24 cellular contexts compared by ENCODE assay signal in genomic region chr7:66837661-66838060, GRCh38.
"Had no signal": no experiment of that assay in that cellular context is flagged by ENCODE, and none has a peak within 500 bp of the region (broad histone marks: within the 10 kb centered on the region; RNA-seq: fewer than 3 reads in every experiment).

No MANE protein-coding gene starts in this region.

- H3K4me3 Mint-ChIP-seq: activated CD4-positive, alpha-beta T cell treated with anti-CD3 and anti-CD28 coated beads, Interleukin-2, amount 10 ng/mL, durations not matched to agents 24 days and 14 days; activated CD8-positive, alpha-beta T cell treated with anti-CD3 and anti-CD28 coated beads for 36 hours; activated naive CD4-positive, alpha-beta T cell treated with anti-CD3 and anti-CD28 coated beads, Interleukin-2, amount 50 U/mL, for 24 hours; activated T-cell treated with anti-CD3 and anti-CD28 coated beads, Interleukin-2, amount 50 U/mL, for 72 hours; activated T-helper 17 cell treated with anti-CD3 and anti-CD28 coated beads, Interleukin-2, amount 50 U/mL, for 72 hours had no signal

- H2AFZ ChIP-seq: PC-9 had no signal

- H3K27me3 ChIP-seq: adrenal gland, body of pancreas, breast epithelium, MG63 had no signal

- H3K27ac ChIP-seq: adrenal gland, body of pancreas, breast epithelium, PC-9, RWPE1, WERI-Rb-1 had no signal

- DNase-seq: activated naive CD4-positive, alpha-beta T cell; activated T-cell treated with anti-CD3 and anti-CD28 coated beads, Interleukin-2, amount 50 U/mL, for 1 hour; adrenal gland; MG63; NCI-H1092; NCI-H1436 treated with DMSO at 0.1 percent for 48 hours; NCI-H2029 treated with DMSO at 0.1 percent for 48 hours; NCI-H2107; NCI-H2171; NCI-H510A; NCI-H748 treated with DMSO at 0.1 percent for 48 hours; PC-9; SIG-M5; SW 1271; T1000 had no signal

- H3K4me1 Mint-ChIP-seq: activated CD4-positive, alpha-beta T cell treated with anti-CD3 and anti-CD28 coated beads, Interleukin-2, amount 10 ng/mL, durations not matched to agents 24 days and 14 days; activated naive CD4-positive, alpha-beta T cell treated with anti-CD3 and anti-CD28 coated beads, Interleukin-2, amount 50 U/mL, for 24 hours; activated T-helper 17 cell treated with anti-CD3 and anti-CD28 coated beads, Interleukin-2, amount 50 U/mL, for 72 hours had no signal

- H3K9me3 Mint-ChIP-seq: activated CD4-positive, alpha-beta T cell treated with anti-CD3 and anti-CD28 coated beads, Interleukin-2, amount 10 ng/mL, durations not matched to agents 24 days and 14 days; activated CD8-positive, alpha-beta T cell treated with anti-CD3 and anti-CD28 coated beads for 36 hours; activated naive CD4-positive, alpha-beta T cell treated with anti-CD3 and anti-CD28 coated beads, Interleukin-2, amount 50 U/mL, for 24 hours; activated T-cell treated with anti-CD3 and anti-CD28 coated beads, Interleukin-2, amount 50 U/mL, for 72 hours; activated T-helper 17 cell treated with anti-CD3 and anti-CD28 coated beads, Interleukin-2, amount 50 U/mL, for 72 hours had no signal

- H3K4me3 ChIP-seq: adrenal gland, body of pancreas, breast epithelium, MG63, PC-9 had no signal

- H3K36me3 ChIP-seq: adrenal gland, breast epithelium, MG63, WERI-Rb-1 had no signal

- H3K27ac Mint-ChIP-seq: activated CD4-positive, alpha-beta T cell treated with anti-CD3 and anti-CD28 coated beads, Interleukin-2, amount 10 ng/mL, durations not matched to agents 24 days and 14 days; activated CD8-positive, alpha-beta T cell treated with anti-CD3 and anti-CD28 coated beads for 36 hours; activated naive CD4-positive, alpha-beta T cell treated with anti-CD3 and anti-CD28 coated beads, Interleukin-2, amount 50 U/mL, for 24 hours; activated T-cell treated with anti-CD3 and anti-CD28 coated beads, Interleukin-2, amount 50 U/mL, for 72 hours; activated T-helper 17 cell treated with anti-CD3 and anti-CD28 coated beads, Interleukin-2, amount 50 U/mL, for 72 hours had no signal

- H3K36me3 Mint-ChIP-seq: activated naive CD4-positive, alpha-beta T cell treated with anti-CD3 and anti-CD28 coated beads, Interleukin-2, amount 50 U/mL, for 24 hours had no signal

- H3K27me3 Mint-ChIP-seq: activated CD4-positive, alpha-beta T cell treated with anti-CD3 and anti-CD28 coated beads, Interleukin-2, amount 10 ng/mL, durations not matched to agents 24 days and 14 days; activated CD8-positive, alpha-beta T cell treated with anti-CD3 and anti-CD28 coated beads for 36 hours; activated naive CD4-positive, alpha-beta T cell treated with anti-CD3 and anti-CD28 coated beads, Interleukin-2, amount 50 U/mL, for 24 hours; activated T-helper 17 cell treated with anti-CD3 and anti-CD28 coated beads, Interleukin-2, amount 50 U/mL, for 72 hours had no signal

- H3K9me3 ChIP-seq: adrenal gland, body of pancreas, breast epithelium, MG63 had no signal

- H3K4me1 ChIP-seq: adrenal gland, body of pancreas, breast epithelium had no signal

- H3K4me2 ChIP-seq: PC-9 had no signal
